Comparison of ENCODE assay signal across 23 cellular contexts in genomic region chr18:76908277-76908676, GRCh38.
"Had no signal": no experiment of that assay in that cellular context is flagged by ENCODE, and none has a peak within 500 bp of the region (broad histone marks: within the 10 kb centered on the region; RNA-seq: fewer than 3 reads in every experiment).

No MANE protein-coding gene starts in this region.

- H3K9ac ChIP-seq: KMS-11 had no signal

- H3K27me3 Mint-ChIP-seq: IgD-negative memory B cell had no signal

- ATAC-seq: K562 had no signal

- H3K4me2 ChIP-seq: KMS-11 had no signal

- H3K27me3 ChIP-seq: SJSA1 had no signal

- H3K4me3 Mint-ChIP-seq: IgD-negative memory B cell had no signal

- H3K27ac ChIP-seq: HL-60, KMS-11, SJSA1, SK-N-MC had no signal

- H3K9me3 Mint-ChIP-seq: IgD-negative memory B cell had no signal

- H3K4me3 ChIP-seq: K562, SJSA1, SK-N-MC had no signal

- DNase-seq: Kasumi-1, MM.1S, NCI-H1092 treated with DMSO at 0.1 percent for 48 hours, NCI-H1436, NCI-H187, NCI-H2029, NCI-H2081 treated with DMSO at 0.1 percent for 48 hours, NCI-H2171, NCI-H226, NCI-H446, NCI-H510A, NCI-H524 treated with DMSO at 0.1 percent for 48 hours, NCI-H69, NCI-H774, Right ventricle myocardium superior, RPMI8226, SIG-M5 had no signal

- H3K9me3 ChIP-seq: SJSA1 had no signal

- H3K4me1 ChIP-seq: SJSA1 had no signal

- H3K4me1 Mint-ChIP-seq: IgD-negative memory B cell had no signal
